Comparison of ENCODE assay signal across 12 cellular contexts in the genomic region with DNA sequence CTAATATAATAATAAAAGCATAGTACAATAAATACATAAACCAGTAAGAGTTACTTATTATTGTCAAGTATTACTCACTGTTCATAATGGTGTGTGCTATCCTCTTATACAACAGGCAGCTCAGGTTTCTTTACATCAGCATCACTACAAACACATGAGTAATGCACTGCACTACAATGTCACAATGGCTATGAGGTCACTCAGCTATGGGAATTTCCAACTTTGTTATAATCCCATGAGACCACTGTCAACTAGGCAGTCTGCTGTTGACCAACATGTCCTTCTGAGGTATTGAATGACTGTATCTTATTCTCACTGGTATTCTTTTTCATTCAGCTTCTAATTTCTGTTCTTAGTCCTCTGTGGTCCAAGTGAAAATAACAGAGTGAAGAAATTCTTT.
A peak's percentile ranks its signal among the peaks of the same experiment; 100 is the strongest.
DNase-seq lines count a peak whose midpoint lies in the region; ATAC-seq, FAIRE-seq and TF ChIP-seq lines count a peak whose summit lies in the region.
"Had no signal": no experiment of that assay in that cellular context is flagged by ENCODE, and none has a peak within 500 bp of the region (broad histone marks: within the 10 kb centered on the region; RNA-seq: fewer than 3 reads in every experiment).

No MANE protein-coding gene starts in this region.

- peak; percentile 46 for DNase-seq in AG08395 (ENCODE audit: low spot score)
- DNase-seq in NB4 (ENCODE audit: low read depth): peak; percentile 8
- peak; percentile 88 for DNase-seq in epithelial cell of proximal tubule (ENCODE audit: low read depth)
- DNase-seq in Kasumi-1 (lab: John Stamatoyannopoulos, UW): no peak
- DNase-seq in GM12892 (ENCODE audit: insufficient read length): no peak
- no peak for DNase-seq in MG63
- DNase-seq: activated CD8-positive, alpha-beta memory T cell treated with anti-CD3 and anti-CD28 coated beads, Interleukin-2, amount 50 U/mL, for 48 hours; dorsolateral prefrontal cortex; NCI-H2029; T-cell had no signal

- ATAC-seq in GM21825 (IDR thresholded peaks at IDR 0.05; ENCODE audit: unreplicated experiment) (peak; percentile 64), HG03439 (IDR thresholded peaks at IDR 0.05; ENCODE audit: unreplicated experiment) (no peak)
- ATAC-seq: T-cell had no signal

- no peak for FAIRE-seq in GM12892 (lab: Jason Lieb, UNC)

- H3K27me3 ChIP-seq in MG63: no peaks in the 10 kb centered on the region
- H3K27me3 ChIP-seq: dorsolateral prefrontal cortex had no signal

- H3K4me3 ChIP-seq in NB4 (ENCODE audit: low read depth, low read length) (no peak overlapping the region), epithelial cell of proximal tubule (ENCODE audit: low read depth, low read length) (no peak overlapping the region), MG63 (no peak overlapping the region)
- H3K4me3 ChIP-seq: dorsolateral prefrontal cortex had no signal

- no peak for TF ChIP-seq POLR2A in NB4 (IDR thresholded peaks at IDR 0.05; ENCODE audit: extremely low read depth, insufficient read length)
- TF ChIP-seq POLR2A in GM12892 (IDR thresholded peaks at IDR 0.05; ENCODE audit: low read depth, low read length): no peak

- H3K9me3 ChIP-seq in MG63: no peaks in the 10 kb centered on the region

- no peaks in the 10 kb centered on the region for H3K36me3 ChIP-seq in MG63

- TF ChIP-seq CTCF in NB4 (IDR thresholded peaks at IDR 0.05; ENCODE audit: low read depth, low read length) (no peak), epithelial cell of proximal tubule (conservative IDR thresholded peaks at IDR 0.05; ENCODE audit: low read depth, low read length) (no peak)

Comparison
In these comparisons a context has a peak if more than half of its experiments do, and no peak if none do; other contexts are left out.
1. DNase-seq: peak in AG08395 (single experiment), NB4 (single experiment) and epithelial cell of proximal tubule (single experiment); none in Kasumi-1 (0 of 2), GM12892 (single experiment) and MG63 (single experiment).